Comparison of ENCODE assay signal across 1 cellular context in genomic region chr2:26898480-26899058, GRCh38.
TF ChIP-seq lines count a peak whose summit lies in the region.

No MANE protein-coding gene starts in this region.

TF ChIP-seq in H1, 55 proteins besides CTCF, POLR2A, EP300 and RAD21 (continued from another document):
- TF ChIP-seq CHD7 (IDR thresholded peaks at IDR 0.05; ENCODE audit: insufficient replicate concordance, low read length): no peak
- no peak for TF ChIP-seq BRCA1 (IDR thresholded peaks at IDR 0.05; ENCODE audit: low read depth, low read length)
- no peak for TF ChIP-seq CBX5 (IDR thresholded peaks at IDR 0.05; ENCODE audit: low read depth, low read length)
- no peak for TF ChIP-seq GABPA (IDR thresholded peaks at IDR 0.05; ENCODE audit: borderline replicate concordance, insufficient read depth, low read length)
- TF ChIP-seq POU5F1 (IDR thresholded peaks at IDR 0.05; ENCODE audit: low read depth, low read length): no peak
- TF ChIP-seq SUZ12 (IDR thresholded peaks at IDR 0.05; ENCODE audit: low read length): no peak
TF ChIP-seq in H1: peak in this region for 0.
